ENCODE assay signal across 28 cellular contexts in the genomic region with DNA sequence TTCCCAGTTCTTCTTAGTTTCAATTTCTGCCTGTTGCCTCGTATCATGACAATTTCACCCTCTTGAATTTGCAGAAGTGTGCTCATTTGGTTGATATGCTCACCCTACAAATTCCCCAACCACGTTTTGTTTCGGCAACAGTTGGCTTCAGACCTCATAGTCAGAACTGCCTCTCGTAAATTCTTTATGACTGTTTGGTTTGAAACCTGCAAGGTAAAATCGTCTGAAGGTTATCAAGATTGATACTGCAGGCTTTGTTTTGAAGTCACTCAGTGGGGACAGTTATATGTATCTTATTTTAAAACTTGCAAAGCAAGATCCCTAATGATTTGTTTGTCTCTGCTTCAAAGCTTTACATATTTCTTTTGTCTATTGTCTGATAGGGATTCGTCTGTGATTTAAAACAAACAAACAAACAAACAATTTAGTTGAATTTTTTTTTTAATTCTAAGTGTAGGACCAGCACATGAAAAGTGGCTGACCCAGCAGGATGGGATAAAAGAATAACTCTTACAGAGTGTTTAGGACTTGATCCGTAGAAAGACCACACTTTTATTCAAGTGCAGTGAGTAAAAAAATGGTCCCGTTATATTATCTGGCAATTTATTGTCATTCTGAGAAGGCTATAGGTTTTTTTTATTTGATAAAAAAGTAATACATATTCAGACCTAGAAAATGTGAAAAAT. TPM values are rescaled to one million over a fixed set of nuclear protein-coding genes. Genes with fewer than 3 reads are reported as not detected.
"Had no signal": no experiment of that assay in that cellular context is flagged by ENCODE, and none has a peak within 500 bp of the region (broad histone marks: within the 10 kb centered on the region; RNA-seq: fewer than 3 reads in every experiment).

No MANE protein-coding gene starts in this region.

- DNase-seq: activated CD4-positive, alpha-beta T cell treated with anti-CD3 and anti-CD28 coated beads for 1 hour; activated CD4-positive, alpha-beta T cell treated with anti-CD3 and anti-CD28 coated beads, Interleukin-2, amount 50 U/mL, for 1 hour; activated naive CD4-positive, alpha-beta T cell; activated T-cell treated with anti-CD3 and anti-CD28 coated beads, Interleukin-2, amount 50 U/mL, for 24 hours; brain microvascular endothelial cell; central memory CD4-positive, alpha-beta T cell; dermis blood vessel endothelial cell; effector memory CD4-positive, alpha-beta T cell; glutamatergic neuron; immature natural killer cell; left ventricle myocardium inferior; natural killer cell; posterior cingulate gyrus; small intestine; stimulated activated CD4-positive, alpha-beta T cell treated with anti-CD3 and anti-CD28 coated beads, Interleukin-2, amount 100 ng/mL, for 24 hours; stimulated activated naive CD8-positive, alpha-beta T cell treated with anti-CD3 and anti-CD28 coated beads, Interleukin-15, amount 100 ng/mL, for 72 hours; uterus; WERI-Rb-1 had no signal

- H3K27ac Mint-ChIP-seq: activated naive CD8-positive, alpha-beta T cell; activated T-cell treated with anti-CD3 and anti-CD28 coated beads, Interleukin-2, amount 50 U/mL, for 24 hours; activated T-helper 17 cell treated with anti-CD3 and anti-CD28 coated beads, Interleukin-2, amount 50 U/mL, for 72 hours; immature natural killer cell; natural killer cell; stimulated activated effector memory CD8-positive, alpha-beta T cell treated with anti-CD3 and anti-CD28 coated beads, Interleukin-12 subunit alpha, Interleukin-12 subunit beta, amount 100 ng/mL, for 72 hours; stimulated activated naive CD8-positive, alpha-beta T cell treated with anti-CD3 and anti-CD28 coated beads, Interleukin-15, amount 100 ng/mL, for 72 hours; T-helper 2 cell treated with Interferon-gamma antibody and Interleukin-4, amounts not matched to agents 5 μg/mL and 100 μg/mL, for 36 hours had no signal

- H3K9me3 Mint-ChIP-seq: activated T-cell treated with anti-CD3 and anti-CD28 coated beads, Interleukin-2, amount 50 U/mL, for 24 hours had no signal

- H3K4me3 ChIP-seq: adrenal gland, ascending aorta, hepatocyte, left ventricle myocardium inferior, tibial nerve, uterus had no signal

- ATAC-seq: activated T-helper 17 cell treated with anti-CD3 and anti-CD28 coated beads, Interleukin-2, amount 50 U/mL, for 72 hours; natural killer cell; sciatic nerve; stimulated activated effector memory CD8-positive, alpha-beta T cell treated with anti-CD3 and anti-CD28 coated beads, Interleukin-12 subunit alpha, Interleukin-12 subunit beta, amount 100 ng/mL, for 72 hours; stimulated activated naive CD8-positive, alpha-beta T cell treated with anti-CD3 and anti-CD28 coated beads, Interleukin-15, amount 100 ng/mL, for 72 hours had no signal

- H3K36me3 Mint-ChIP-seq: activated naive CD8-positive, alpha-beta T cell; immature natural killer cell; natural killer cell; stimulated activated effector memory CD8-positive, alpha-beta T cell treated with anti-CD3 and anti-CD28 coated beads, Interleukin-12 subunit alpha, Interleukin-12 subunit beta, amount 100 ng/mL, for 72 hours had no signal

- H3K4me1 Mint-ChIP-seq: activated T-helper 17 cell treated with anti-CD3 and anti-CD28 coated beads, Interleukin-2, amount 50 U/mL, for 72 hours; immature natural killer cell; natural killer cell; stimulated activated effector memory CD8-positive, alpha-beta T cell treated with anti-CD3 and anti-CD28 coated beads, Interleukin-12 subunit alpha, Interleukin-12 subunit beta, amount 100 ng/mL, for 72 hours; stimulated activated naive CD8-positive, alpha-beta T cell treated with anti-CD3 and anti-CD28 coated beads, Interleukin-15, amount 100 ng/mL, for 72 hours had no signal

- H3K4me3 Mint-ChIP-seq: activated naive CD8-positive, alpha-beta T cell; activated T-cell treated with anti-CD3 and anti-CD28 coated beads, Interleukin-2, amount 50 U/mL, for 24 hours; activated T-helper 17 cell treated with anti-CD3 and anti-CD28 coated beads, Interleukin-2, amount 50 U/mL, for 72 hours; immature natural killer cell; natural killer cell; stimulated activated effector memory CD8-positive, alpha-beta T cell treated with anti-CD3 and anti-CD28 coated beads, Interleukin-12 subunit alpha, Interleukin-12 subunit beta, amount 100 ng/mL, for 72 hours; stimulated activated naive CD8-positive, alpha-beta T cell treated with anti-CD3 and anti-CD28 coated beads, Interleukin-15, amount 100 ng/mL, for 72 hours; T-helper 2 cell treated with Interferon-gamma antibody and Interleukin-4, amounts not matched to agents 5 μg/mL and 100 μg/mL, for 36 hours had no signal

RNA-seq across cellular contexts. Expression of gene MYCN, which starts 45.7 kb away (rescaled TPM):
- total RNA-seq: activated T-helper 17 cell treated with anti-CD3 and anti-CD28 coated beads, Interleukin-2, amount 50 U/mL, for 72 hours; ascending aorta; renal cortical epithelial cell had no signal
